Comparison of ENCODE assay signal across 5 cellular contexts in genomic region chr11:44660535-44660934, GRCh38.
DNase-seq lines count a peak whose midpoint lies in the region; TF ChIP-seq lines count a peak whose summit lies in the region.
"Not testable (repeated sequence)": the region's sequence is repeated elsewhere in the genome, so short reads cannot be mapped to it uniquely, and the experiment has no call there.

No MANE protein-coding gene starts in this region.

- H3K4me1 Mint-ChIP-seq in T-helper 2 cell treated with Interferon-gamma antibody and Interleukin-4, amounts not matched to agents 5 μg/mL and 100 μg/mL, for 36 hours (ENCODE audit: low read depth) = peaks cover 15% of the 10 kb centered on the region
- peaks cover 25% of the 10 kb centered on the region for H3K4me1 Mint-ChIP-seq in activated naive CD4-positive, alpha-beta T cell treated with anti-CD3 and anti-CD28 coated beads, Interleukin-2, amount 50 U/mL, for 24 hours
- H3K4me1 Mint-ChIP-seq in neural progenitor cell = peaks cover 17% of the 10 kb centered on the region

- intact Hi-C loops in left ventricle myocardium inferior (cut with micrococcal nuclease) = not testable (repeated sequence)

- not testable (repeated sequence) for H3K9me3 Mint-ChIP-seq in T-helper 2 cell treated with Interferon-gamma antibody and Interleukin-4, amounts not matched to agents 5 μg/mL and 100 μg/mL, for 36 hours; activated naive CD4-positive, alpha-beta T cell treated with anti-CD3 and anti-CD28 coated beads, Interleukin-2, amount 50 U/mL, for 24 hours
- peaks cover 13% of the 10 kb centered on the region for H3K9me3 Mint-ChIP-seq in neural progenitor cell

- not testable (repeated sequence) for H3K36me3 ChIP-seq in Karpas-422 (ENCODE audit: insufficient read depth, low read length); left ventricle myocardium inferior; neural progenitor cell

- H3K9ac ChIP-seq in Karpas-422 (ENCODE audit: low read length); neural progenitor cell: not testable (repeated sequence)

- not testable (repeated sequence) for H3F3A ChIP-seq in neural progenitor cell (ENCODE audit: low read depth)

- H3K9me2 ChIP-seq in Karpas-422 (replicated peaks; ENCODE audit: insufficient read depth, low read length) = not testable (repeated sequence)

- H3K4me2 ChIP-seq in Karpas-422 (ENCODE audit: low read depth, low read length, poor library complexity, severe bottlenecking); neural progenitor cell: not testable (repeated sequence)

- not testable (repeated sequence) for DNase-seq in Karpas-422; T-helper 2 cell treated with Interferon-gamma antibody and Interleukin-4, amounts not matched to agents 5 μg/mL and 100 μg/mL, for 36 hours (ENCODE audit: low spot score); left ventricle myocardium inferior; neural progenitor cell (ENCODE audit: low spot score)

- peak overlapping the region; percentile 21 for H3K27ac Mint-ChIP-seq in T-helper 2 cell treated with Interferon-gamma antibody and Interleukin-4, amounts not matched to agents 5 μg/mL and 100 μg/mL, for 36 hours
- peak overlapping the region; percentile 68 for H3K27ac Mint-ChIP-seq in activated naive CD4-positive, alpha-beta T cell treated with anti-CD3 and anti-CD28 coated beads, Interleukin-2, amount 50 U/mL, for 24 hours
- peak overlapping the region; percentile 79 for H3K27ac Mint-ChIP-seq in neural progenitor cell

- TF ChIP-seq CTCF in left ventricle myocardium inferior (IDR thresholded peaks at IDR 0.05; ENCODE audit: borderline replicate concordance); neural progenitor cell (IDR thresholded peaks at IDR 0.05): not testable (repeated sequence)

- H3K4me3 Mint-ChIP-seq in T-helper 2 cell treated with Interferon-gamma antibody and Interleukin-4, amounts not matched to agents 5 μg/mL and 100 μg/mL, for 36 hours; activated naive CD4-positive, alpha-beta T cell treated with anti-CD3 and anti-CD28 coated beads, Interleukin-2, amount 50 U/mL, for 24 hours; neural progenitor cell: not testable (repeated sequence)

- peak overlapping the region; percentile 55 for H3K27ac ChIP-seq in Karpas-422 (ENCODE audit: low read length)
- H3K27ac ChIP-seq in left ventricle myocardium inferior (replicated peaks) = peak overlapping the region; percentile 84
- H3K27ac ChIP-seq in neural progenitor cell = not testable (repeated sequence)

- H4K20me1 ChIP-seq in Karpas-422 (ENCODE audit: insufficient read depth, low read depth, low read length); neural progenitor cell (ENCODE audit: low read depth): not testable (repeated sequence)

- not testable (repeated sequence) for H3K79me2 ChIP-seq in Karpas-422 (ENCODE audit: low read length); neural progenitor cell (ENCODE audit: low read depth)

- not testable (repeated sequence) for H3K9me3 ChIP-seq in Karpas-422 (ENCODE audit: low read length); left ventricle myocardium inferior (replicated peaks); neural progenitor cell (ENCODE audit: low read depth)

- H3K4me3 ChIP-seq in Karpas-422 (ENCODE audit: low read length); left ventricle myocardium inferior; neural progenitor cell: not testable (repeated sequence)

- not testable (repeated sequence) for H3K36me3 Mint-ChIP-seq in T-helper 2 cell treated with Interferon-gamma antibody and Interleukin-4, amounts not matched to agents 5 μg/mL and 100 μg/mL, for 36 hours (ENCODE audit: low read depth); activated naive CD4-positive, alpha-beta T cell treated with anti-CD3 and anti-CD28 coated beads, Interleukin-2, amount 50 U/mL, for 24 hours; neural progenitor cell

- H3K27me3 Mint-ChIP-seq in T-helper 2 cell treated with Interferon-gamma antibody and Interleukin-4, amounts not matched to agents 5 μg/mL and 100 μg/mL, for 36 hours (ENCODE audit: low read depth) = peaks cover 24% of the 10 kb centered on the region
- H3K27me3 Mint-ChIP-seq in activated naive CD4-positive, alpha-beta T cell treated with anti-CD3 and anti-CD28 coated beads, Interleukin-2, amount 50 U/mL, for 24 hours = not testable (repeated sequence)
- peaks cover 10% of the 10 kb centered on the region for H3K27me3 Mint-ChIP-seq in neural progenitor cell (ENCODE audit: insufficient read depth, low read depth)

- H3K4me1 ChIP-seq in Karpas-422 (ENCODE audit: low read length) (peaks cover 28% of the 10 kb centered on the region), left ventricle myocardium inferior (peaks cover 39% of the 10 kb centered on the region)
- not testable (repeated sequence) for H3K4me1 ChIP-seq in neural progenitor cell

- not testable (repeated sequence) for H3K27me3 ChIP-seq in Karpas-422 (ENCODE audit: low read length); left ventricle myocardium inferior (ENCODE audit: low read depth); neural progenitor cell

- H2AFZ ChIP-seq in Karpas-422 (ENCODE audit: low read length) = 0 out of 2 replicates have a peak overlapping the region, but pooled peaks have one; percentile 14
- not testable (repeated sequence) for H2AFZ ChIP-seq in neural progenitor cell (replicated peaks)

Comparison
In these comparisons a context has a peak if more than half of its experiments do, and no peak if none do; other contexts are left out.
1. H3K27ac Mint-ChIP-seq: peak in every context shown above with its lines; median percentile 79 in neural progenitor cell; 68 in activated naive CD4-positive, alpha-beta T cell treated with anti-CD3 and anti-CD28 coated beads, Interleukin-2, amount 50 U/mL, for 24 hours; 21 in T-helper 2 cell treated with Interferon-gamma antibody and Interleukin-4, amounts not matched to agents 5 μg/mL and 100 μg/mL, for 36 hours.